ENCODE assay signal across 29 cellular contexts in the genomic region with DNA sequence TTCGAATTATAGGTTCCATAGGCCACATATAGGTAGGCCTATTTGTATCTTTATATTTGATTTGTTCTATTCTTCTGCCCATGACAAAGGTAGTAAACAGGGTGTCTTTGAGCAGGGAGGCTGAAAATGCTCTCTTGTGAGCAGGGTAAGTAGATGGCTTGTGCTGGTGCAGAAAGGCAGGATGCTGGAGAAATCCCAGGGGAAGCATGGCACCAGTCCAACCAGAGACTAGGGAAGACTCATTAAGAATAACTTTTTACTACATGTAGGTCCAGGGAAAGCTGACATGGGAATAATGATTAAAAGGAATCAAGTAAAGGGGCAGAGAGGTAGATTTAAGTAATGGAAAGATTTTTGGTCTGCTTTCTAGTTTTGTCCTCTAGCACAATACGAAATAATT.
"Had no signal": no experiment of that assay in that cellular context is flagged by ENCODE, and none has a peak within 500 bp of the region (broad histone marks: within the 10 kb centered on the region; RNA-seq: fewer than 3 reads in every experiment).

No MANE protein-coding gene starts in this region.

- H3K4me3 ChIP-seq: adrenal gland, body of pancreas, colonic mucosa, esophagus squamous epithelium, gastroesophageal sphincter had no signal

- DNase-seq: activated B cell treated with CpG ODN at 0.5 μM for 24 hours; activated CD4-positive, alpha-beta T cell treated with anti-CD3 and anti-CD28 coated beads for 48 hours; activated CD4-positive, alpha-beta T cell treated with anti-CD3 and anti-CD28 coated beads, Interleukin-2, amount 50 U/mL, for 1 hour; activated CD4-positive, alpha-beta T cell treated with anti-CD3 and anti-CD28 coated beads, Interleukin-2, amount 50 U/mL, for 48 hours; activated CD8-positive, alpha-beta memory T cell treated with anti-CD3 and anti-CD28 coated beads for 24 hours; activated CD8-positive, alpha-beta T cell treated with anti-CD3 and anti-CD28 coated beads for 36 hours; activated effector memory CD4-positive, alpha-beta T cell treated with anti-CD3 and anti-CD28 coated beads, Interleukin-2, amount 50 U/mL, for 16 hours; activated naive CD4-positive, alpha-beta T cell treated with anti-CD3 and anti-CD28 coated beads for 36 hours; activated naive CD8-positive, alpha-beta T cell treated with anti-CD3 and anti-CD28 coated beads for 36 hours; activated naive CD8-positive, alpha-beta T cell treated with anti-CD3 and anti-CD28 coated beads, Interleukin-2, amount 50 U/mL, for 24 hours; activated T-cell treated with anti-CD3 and anti-CD28 coated beads, Interleukin-2, amount 50 U/mL, for 1 hour; activated T-cell treated with anti-CD3 and anti-CD28 coated beads, Interleukin-2, amount 50 U/mL, for 48 hours; amygdala; aorta; body of pancreas; central memory CD4-positive, alpha-beta T cell; cerebellar nuclear complex; colonic mucosa; effector CD8-positive, alpha-beta T cell; esophagus squamous epithelium; foreskin melanocyte; T-helper 1 cell; T-helper 17 cell; T1000; WERI-Rb-1 had no signal

- H3K9me3 ChIP-seq: adrenal gland, body of pancreas, colonic mucosa, esophagus squamous epithelium had no signal

- H3K27me3 ChIP-seq: adrenal gland, body of pancreas, colonic mucosa, esophagus squamous epithelium, gastroesophageal sphincter had no signal

- H3K4me1 ChIP-seq: adrenal gland, colonic mucosa, esophagus squamous epithelium, gastroesophageal sphincter had no signal

- H3K36me3 ChIP-seq: adrenal gland, colonic mucosa, esophagus squamous epithelium, gastroesophageal sphincter, WERI-Rb-1 had no signal

- ATAC-seq: activated CD4-positive, CD25-positive, alpha-beta regulatory T cell treated with anti-CD3 and anti-CD28 coated beads, Interleukin-2, amount 50 U/mL, for 24 hours; activated CD8-positive, alpha-beta T cell treated with anti-CD3 and anti-CD28 coated beads for 36 hours; activated naive CD8-positive, alpha-beta T cell treated with anti-CD3 and anti-CD28 coated beads, Interleukin-2, amount 50 U/mL, for 24 hours; body of pancreas; gastroesophageal sphincter; T-helper 17 cell had no signal

- H3K27ac ChIP-seq: adrenal gland, body of pancreas, colonic mucosa, epithelial cell of prostate, esophagus squamous epithelium, gastroesophageal sphincter, WERI-Rb-1 had no signal
